8 cellular contexts compared by ENCODE assay signal in the genomic region with DNA sequence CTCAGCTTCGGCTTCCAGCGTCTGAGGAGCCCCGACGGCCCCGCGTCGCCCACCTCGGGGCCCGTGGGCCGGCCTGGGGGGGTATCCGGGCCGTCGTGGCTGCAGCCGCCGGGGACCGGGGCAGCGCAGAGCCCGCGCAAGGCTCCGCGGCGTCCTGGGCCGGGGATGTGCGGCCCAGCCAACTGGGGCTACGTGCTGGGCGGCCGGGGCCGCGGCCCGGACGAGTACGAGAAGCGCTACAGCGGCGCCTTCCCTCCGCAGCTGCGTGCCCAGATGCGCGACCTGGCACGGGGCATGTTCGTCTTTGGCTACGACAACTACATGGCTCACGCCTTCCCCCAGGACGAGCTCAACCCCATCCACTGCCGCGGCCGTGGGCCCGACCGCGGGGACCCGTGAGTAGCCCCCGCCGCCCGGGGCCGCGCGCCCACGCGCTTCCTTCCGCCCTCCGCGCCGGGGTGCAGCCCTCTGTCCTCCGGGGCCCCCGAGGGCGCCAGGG. TPM values are rescaled to one million over a fixed set of nuclear protein-coding genes. Genes with fewer than 3 reads are reported as not detected.
DNase-seq lines count a peak whose midpoint lies in the region; ATAC-seq, FAIRE-seq and TF ChIP-seq lines count a peak whose summit lies in the region.

No MANE protein-coding gene starts in this region.

- peak; percentile 13 for ATAC-seq in GM19463 (IDR thresholded peaks at IDR 0.05; ENCODE audit: unreplicated experiment)
- ATAC-seq in HG03520 (IDR thresholded peaks at IDR 0.05; ENCODE audit: unreplicated experiment): peak; percentile 12
- peak; percentile 63 for ATAC-seq in HepG2

- TF ChIP-seq EP300 in HepG2 (IDR thresholded peaks at IDR 0.05; ENCODE audit: low read depth in 2 of 2, low read length in 2 of 2) (no peak), HepG2 (CRISPR knock-in tag; IDR thresholded peaks at IDR 0.05; ENCODE audit: borderline replicate concordance) (no peak)

- peaks cover 57% of the 10 kb centered on the region for H3K79me2 ChIP-seq in HepG2 (ENCODE audit: insufficient read depth, low read length)

- peak; percentile 24 to 50 (median 35) for DNase-seq in activated CD4-positive, CD25-positive, alpha-beta regulatory T cell (lab: John Stamatoyannopoulos, UW)
- peak; percentile 44 for DNase-seq in choroid plexus epithelial cell (ENCODE audit: low read depth)
- no peak for DNase-seq in HepG2 (ENCODE audit: low spot score)
- peak; percentile 67 for DNase-seq in stimulated activated CD8-positive, alpha-beta memory T cell treated with anti-CD3 and anti-CD28 coated beads, Interleukin-4, amount 100 ng/mL, for 48 hours
- DNase-seq in KG1 (lab: John Stamatoyannopoulos, UW): no peak

- peaks cover 47% of the 10 kb centered on the region for H3K36me3 ChIP-seq in BLaER1
- peaks cover 0 to 10% of the 10 kb centered on the region in 2 experiments; a peak in 1 of 5 replicates for H3K36me3 ChIP-seq in HepG2 (replicated peaks in 1 of 2; ENCODE audit: control insufficient read depth in 1 of 2, insufficient read depth in 2 of 2, low read length in 2 of 2)

- H3K27ac ChIP-seq in BLaER1 (peak overlapping the region; percentile 100), HepG2 (ENCODE audit: extremely low read length, insufficient read depth, low read length) (peak overlapping the region; percentile 83)

- intact Hi-C loops in HepG2 (cut with micrococcal nuclease; ENCODE audit: unreplicated experiment): loop anchor here (1.0 to 10.0 kb wide), 3 partner anchors 50 to 203 kb away; a partner anchor contains a TSS

- no peak for TF ChIP-seq RAD21 in HepG2 (CRISPR knock-in tag; IDR thresholded peaks at IDR 0.05)

- no TSS peak for BruUV-seq in HepG2 (replicated peaks; lab: Mats Ljungman, UMichigan)

- TF ChIP-seq CTCF in choroid plexus epithelial cell (conservative IDR thresholded peaks at IDR 0.05; ENCODE audit: low read depth, low read length): no peak
- no peak for TF ChIP-seq CTCF in HepG2 (CRISPR knock-in tag; IDR thresholded peaks at IDR 0.05)

- H4K20me1 ChIP-seq in BLaER1 (peaks cover 55% of the 10 kb centered on the region), HepG2 (ENCODE audit: insufficient read depth, low read length) (peaks cover 17% of the 10 kb centered on the region; the same call in 1 of the 2 replicates)

- CTCF ChIA-PET in HepG2 (lab: Yijun Ruan, JAX; ENCODE audit: low intra/inter-chr PET ratio, low total read pairs): no interaction called here

- H3K4me2 ChIP-seq in BLaER1 (peak overlapping the region; percentile 97; the same call in 1 of the 2 replicates), HepG2 (ENCODE audit: low read depth, low read length) (peak overlapping the region; percentile 88)

- H2AFZ ChIP-seq in HepG2 (ENCODE audit: low read length): no peak overlapping the region

- POLR2A ChIA-PET in HepG2 (lab: Yijun Ruan, JAX): interaction anchor here (1.0 to 2.2 kb wide), 3 partner anchors 10 to 65 kb away, joined by 3 to 20 read pairs (median 15); no protein-coding TSS in a partner anchor

- H3K27me3 ChIP-seq in BLaER1 (no peaks in the 10 kb centered on the region), HepG2 (ENCODE audit: control insufficient read depth in 1 of 2, insufficient read depth in 2 of 2, low read length in 2 of 2) (no peaks in the 10 kb centered on the region; a peak in 1 of 5 replicates)

- TF ChIP-seq POLR2A in HepG2 (IDR thresholded peaks at IDR 0.05; ENCODE audit: insufficient read depth in 1 of 2, low read depth in 2 of 2, low read length in 2 of 2): no peak

- no CpG with 5 or more reads among the region's 66 CpGs for WGBS in HepG2 (ENCODE audit: low lambda C conversion rate)

- H3K9me3 ChIP-seq in BLaER1 (no peaks in the 10 kb centered on the region), HepG2 (ENCODE audit: low read length) (no peaks in the 10 kb centered on the region)

- no peak for FAIRE-seq in HepG2 (lab: Jason Lieb, UNC)

- peak overlapping the region; percentile 98 for H3K4me3 ChIP-seq in BLaER1
- peak overlapping the region; percentile 87 for H3K4me3 ChIP-seq in choroid plexus epithelial cell (ENCODE audit: low read depth, low read length)
- peak overlapping the region; percentile 74 to 99 (median 90) for H3K4me3 ChIP-seq in HepG2 (replicated peaks in 1 of 3; ENCODE audit: insufficient read depth in 1 of 3, low read depth in 2 of 3, low read length in 3 of 3)

- peaks cover 33% of the 10 kb centered on the region for H3K4me1 ChIP-seq in BLaER1
- H3K4me1 ChIP-seq in HepG2 (ENCODE audit: insufficient read depth, low read length): peaks cover 47% of the 10 kb centered on the region

- in situ Hi-C loops in HepG2 (cut with HindIII; ENCODE audit: extremely low pct_ligation_motif_present, low pct_unique_long_range_greater_than_20kb): loop anchor here (5.0 kb wide), 1 partner anchor 66 kb away; a partner anchor contains a TSS

- H3K9ac ChIP-seq in BLaER1 (peak overlapping the region; percentile 100), HepG2 (ENCODE audit: insufficient read depth, low read depth, low read length) (peak overlapping the region; percentile 96)

TF ChIP-seq in HepG2, 621 proteins besides CTCF, POLR2A, EP300 and RAD21 (continues in another document):
- TF ChIP-seq, protein P1, sequence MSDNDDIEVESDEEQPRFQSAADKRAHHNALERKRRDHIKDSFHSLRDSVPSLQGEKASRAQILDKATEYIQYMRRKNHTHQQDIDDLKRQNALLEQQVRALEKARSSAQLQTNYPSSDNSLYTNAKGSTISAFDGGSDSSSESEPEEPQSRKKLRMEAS (IDR thresholded peaks at IDR 0.05): 0 out of 2 replicates have a peak, but pooled peaks have one; percentile 19
- no peak; the same call in 1 of the 2 replicates for TF ChIP-seq ZNF776 (CRISPR knock-in tag; IDR thresholded peaks at IDR 0.05)
- peak; percentile 43 for TF ChIP-seq RBM39 (IDR thresholded peaks at IDR 0.05; ENCODE audit: low read depth, low read length, poor library complexity, severe bottlenecking)
- TF ChIP-seq, protein P2, sequence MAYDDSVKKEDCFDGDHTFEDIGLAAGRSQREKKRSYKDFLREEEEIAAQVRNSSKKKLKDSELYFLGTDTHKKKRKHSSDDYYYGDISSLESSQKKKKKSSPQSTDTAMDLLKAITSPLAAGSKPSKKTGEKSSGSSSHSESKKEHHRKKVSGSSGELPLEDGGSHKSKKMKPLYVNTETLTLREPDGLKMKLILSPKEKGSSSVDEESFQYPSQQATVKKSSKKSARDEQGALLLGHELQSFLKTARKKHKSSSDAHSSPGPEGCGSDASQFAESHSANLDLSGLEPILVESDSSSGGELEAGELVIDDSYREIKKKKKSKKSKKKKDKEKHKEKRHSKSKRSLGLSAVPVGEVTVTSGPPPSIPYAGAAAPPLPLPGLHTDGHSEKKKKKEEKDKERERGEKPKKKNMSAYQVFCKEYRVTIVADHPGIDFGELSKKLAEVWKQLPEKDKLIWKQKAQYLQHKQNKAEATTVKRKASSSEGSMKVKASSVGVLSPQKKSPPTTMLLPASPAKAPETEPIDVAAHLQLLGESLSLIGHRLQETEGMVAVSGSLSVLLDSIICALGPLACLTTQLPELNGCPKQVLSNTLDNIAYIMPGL (CRISPR knock-in tag; IDR thresholded peaks at IDR 0.05; ENCODE audit: borderline replicate concordance in 1 of 2, low read depth in 1 of 2): 0 out of 4 replicates have a peak, but pooled peaks of 1 of the 2 experiments have one; percentile 9
- TF ChIP-seq, protein P3, sequence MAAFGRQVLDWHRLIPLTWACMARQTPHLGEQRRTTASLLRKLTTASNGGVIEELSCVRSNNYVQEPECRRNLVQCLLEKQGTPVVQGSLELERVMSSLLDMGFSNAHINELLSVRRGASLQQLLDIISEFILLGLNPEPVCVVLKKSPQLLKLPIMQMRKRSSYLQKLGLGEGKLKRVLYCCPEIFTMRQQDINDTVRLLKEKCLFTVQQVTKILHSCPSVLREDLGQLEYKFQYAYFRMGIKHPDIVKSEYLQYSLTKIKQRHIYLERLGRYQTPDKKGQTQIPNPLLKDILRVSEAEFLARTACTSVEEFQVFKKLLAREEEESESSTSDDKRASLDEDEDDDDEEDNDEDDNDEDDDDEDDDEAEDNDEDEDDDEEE (CRISPR knock-in tag; IDR thresholded peaks at IDR 0.05): no peak
- TF ChIP-seq, protein P4, sequence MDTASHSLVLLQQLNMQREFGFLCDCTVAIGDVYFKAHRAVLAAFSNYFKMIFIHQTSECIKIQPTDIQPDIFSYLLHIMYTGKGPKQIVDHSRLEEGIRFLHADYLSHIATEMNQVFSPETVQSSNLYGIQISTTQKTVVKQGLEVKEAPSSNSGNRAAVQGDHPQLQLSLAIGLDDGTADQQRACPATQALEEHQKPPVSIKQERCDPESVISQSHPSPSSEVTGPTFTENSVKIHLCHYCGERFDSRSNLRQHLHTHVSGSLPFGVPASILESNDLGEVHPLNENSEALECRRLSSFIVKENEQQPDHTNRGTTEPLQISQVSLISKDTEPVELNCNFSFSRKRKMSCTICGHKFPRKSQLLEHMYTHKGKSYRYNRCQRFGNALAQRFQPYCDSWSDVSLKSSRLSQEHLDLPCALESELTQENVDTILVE (CRISPR knock-in tag; IDR thresholded peaks at IDR 0.05): no peak
- no peak for TF ChIP-seq ZMYM4 (CRISPR knock-in tag; IDR thresholded peaks at IDR 0.05)

RNA-seq across cellular contexts. Expression of a gene that starts 0.5 kb away (rescaled TPM):
- total RNA-seq in HepG2 (2016; rRNA removed; fragmentation: Illumina TruSeq; extraction: Trizol): 13.8 and 14.3 TPM in 2 replicates
- 8.5 and 9.0 TPM in 2 replicates for total RNA-seq in HepG2 (2016; cell fraction: cytosol; rRNA removed; fragmentation: Illumina TruSeq; extraction: Trizol; ENCODE audit: low read depth)
- total RNA-seq in HepG2 (2016; cell fraction: insoluble cytoplasmic fraction; rRNA removed; fragmentation: Illumina TruSeq; extraction: Trizol): 13.5 and 14.4 TPM in 2 replicates
- 15.4 and 16.6 TPM in 2 replicates for total RNA-seq in HepG2 (2016; cell fraction: membrane; rRNA removed; fragmentation: Illumina TruSeq; extraction: Trizol)
- total RNA-seq in HepG2 (2016; cell fraction: nucleus; rRNA removed; fragmentation: Illumina TruSeq; extraction: Trizol): 22.3 and 25.8 TPM in 2 replicates
- 25.8 and 28.0 TPM in 2 replicates for polyA plus RNA-seq in HepG2 (2011; rRNA removed)
- 10.4 and 18.5 TPM in 2 replicates for polyA plus RNA-seq in HepG2 (2011; cell fraction: cytosol; rRNA removed)
- 23.8 and 36.5 TPM in 2 replicates for polyA plus RNA-seq in HepG2 (2011; cell fraction: nucleus; rRNA removed)
- 16.8 and 17.3 TPM in 2 replicates for polyA plus RNA-seq in HepG2 (2012)
- 3.5 and 4.9 TPM in 2 replicates for polyA plus RNA-seq in HepG2 (2016; cell fraction: cytosol; fragmentation: Illumina TruSeq; extraction: Trizol; ENCODE audit: low read depth)
- polyA plus RNA-seq in HepG2 (2016; cell fraction: insoluble cytoplasmic fraction; fragmentation: Illumina TruSeq; extraction: Trizol; ENCODE audit: low read depth): 11.7 and 12.6 TPM in 2 replicates
- 7.5 and 8.7 TPM in 2 replicates for polyA plus RNA-seq in HepG2 (2016; cell fraction: membrane; fragmentation: Illumina TruSeq; extraction: Trizol; ENCODE audit: low read depth)
- 40.1 and 42.7 TPM in 2 replicates for polyA plus RNA-seq in HepG2 (2016; cell fraction: nucleus; fragmentation: Illumina TruSeq; extraction: Trizol; ENCODE audit: insufficient read depth, low read depth)
- 27.3 TPM in 2 replicates for polyA minus RNA-seq in HepG2 (2011; rRNA and poly(A)+ RNA removed; ENCODE audit: low replicate concordance)
- polyA minus RNA-seq in HepG2 (2011; cell fraction: cytosol; rRNA and poly(A)+ RNA removed): 22.4 and 27.4 TPM in 2 replicates
- 61.4 and 62.2 TPM in 2 replicates for polyA minus RNA-seq in HepG2 (2011; cell fraction: nucleus; rRNA and poly(A)+ RNA removed)

Comparison
In these comparisons a context has a peak if more than half of its experiments do, and no peak if none do; other contexts are left out.
1. ATAC-seq: peak in every context shown above with its lines; median percentile 63 in HepG2; 13 in GM19463; 12 in HG03520.
2. DNase-seq: peak in activated CD4-positive, CD25-positive, alpha-beta regulatory T cell (4 of 4), choroid plexus epithelial cell (single experiment) and stimulated activated CD8-positive, alpha-beta memory T cell treated with anti-CD3 and anti-CD28 coated beads, Interleukin-4, amount 100 ng/mL, for 48 hours (single experiment); none in HepG2 (single experiment) and KG1 (single experiment).
3. Peak in every context shown above with its lines, with median percentiles within 50 percentile points of each other: H3K4me3 ChIP-seq.